Comparison of ENCODE assay signal across 10 cellular contexts in the genomic region with DNA sequence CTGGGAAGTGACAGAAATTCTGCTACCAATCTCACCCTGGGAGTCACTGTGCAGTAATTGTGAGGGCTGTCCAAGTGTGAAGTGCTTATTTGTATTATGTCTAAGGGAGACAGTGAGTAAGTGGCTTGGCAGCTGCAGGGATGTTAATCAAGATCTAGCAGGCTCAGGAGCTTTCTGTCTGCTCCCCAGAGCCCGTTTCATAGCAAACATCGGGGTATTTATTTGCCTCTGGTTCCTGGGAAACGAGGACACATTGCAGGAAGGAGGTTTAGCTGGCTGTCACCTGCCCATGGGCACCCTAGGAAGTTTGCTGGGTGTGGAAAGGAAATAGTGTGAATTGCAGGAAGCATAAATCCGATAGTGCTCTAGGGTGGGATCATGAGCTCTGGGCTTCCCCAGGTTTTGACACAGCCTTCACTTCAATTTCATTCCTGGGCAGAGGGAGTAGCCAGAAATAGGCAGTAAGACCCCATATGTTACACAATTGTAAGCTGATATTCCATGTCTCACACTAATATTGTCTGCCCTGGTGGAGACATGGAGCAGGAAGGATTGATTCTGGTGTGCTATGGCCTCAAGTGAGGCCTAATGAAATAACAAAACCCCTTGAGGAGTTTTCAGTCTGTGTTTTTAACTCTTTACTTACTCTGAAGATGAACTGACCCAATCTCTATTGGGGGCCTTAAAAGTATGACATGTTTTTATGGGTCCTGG.
A peak's percentile ranks its signal among the peaks of the same experiment; 100 is the strongest.
DNase-seq lines count a peak whose midpoint lies in the region; ATAC-seq and TF ChIP-seq lines count a peak whose summit lies in the region.
"Had no signal": no experiment of that assay in that cellular context is flagged by ENCODE, and none has a peak within 500 bp of the region (broad histone marks: within the 10 kb centered on the region; RNA-seq: fewer than 3 reads in every experiment).

No MANE protein-coding gene starts in this region.

- TF ChIP-seq CTCF in SK-N-SH (IDR thresholded peaks at IDR 0.05) (no peak), right atrium auricular region (IDR thresholded peaks at IDR 0.05) (peak in 1 of 2 donors; percentile 29), stomach (IDR thresholded peaks at IDR 0.05) (no peak)

- DNase-seq in NCI-H748 (lab: John Stamatoyannopoulos, UW; ENCODE audit: unreplicated experiment) (peak; percentile 50), NCI-H748 treated with DMSO at 0.1 percent for 48 hours (lab: John Stamatoyannopoulos, UW) (no peak), SK-N-SH (peak; percentile 56), right atrium auricular region (ENCODE audit: low spot score) (peak; percentile 67), stomach (peak; percentile 31)
- DNase-seq in activated naive CD4-positive, alpha-beta T cell treated with anti-CD3 and anti-CD28 coated beads, Interleukin-2, amount 50 U/mL, for 16 hours, result no peak
- DNase-seq in activated CD8-positive, alpha-beta memory T cell treated with anti-CD3 and anti-CD28 coated beads, Interleukin-2, amount 50 U/mL, for 48 hours, result no peak
- DNase-seq: stimulated activated CD4-positive, alpha-beta T cell treated with anti-CD3 and anti-CD28 coated beads, Interleukin-15, amount 100 ng/mL, for 24 hours had no signal

- H3K27ac ChIP-seq in SK-N-SH (ENCODE audit: low read depth in 2 of 2, low read length in 1 of 2) (peak overlapping the region in 1 of 2 experiments; percentile 58; a peak in 2 of 4 replicates), right atrium auricular region (peak overlapping the region; percentile 35 to 75), stomach (no peak overlapping the region)

- H2AFZ ChIP-seq in SK-N-SH (ENCODE audit: low read depth), result no peak overlapping the region

- H3K36me3 ChIP-seq in SK-N-SH (replicated peaks in 1 of 2; ENCODE audit: control insufficient read depth in 1 of 2, insufficient read depth in 2 of 2, low read length in 1 of 2) (no peaks in the 10 kb centered on the region), right atrium auricular region (no peaks in the 10 kb centered on the region), stomach (no peaks in the 10 kb centered on the region)
- H3K36me3 ChIP-seq: upper lobe of left lung had no signal

- TF ChIP-seq EP300 in SK-N-SH (IDR thresholded peaks at IDR 0.05; ENCODE audit: borderline replicate concordance in 1 of 2, low read depth in 1 of 2, low read length in 1 of 2) (peak in 1 of 2 experiments; percentile 9; a peak in 1 of 4 replicates), stomach (IDR thresholded peaks at IDR 0.05) (no peak)

- H3K9me2 ChIP-seq in SK-N-SH, result no peaks in the 10 kb centered on the region

- POLR2A ChIA-PET in SK-N-SH (lab: Yijun Ruan, JAX), result interaction anchor here (1.1 kb wide), 1 partner anchor 214 kb away, joined by 3 read pairs; no protein-coding TSS in a partner anchor

- H4K20me1 ChIP-seq in SK-N-SH (ENCODE audit: insufficient read depth), result no peaks in the 10 kb centered on the region

- no peak for TF ChIP-seq RAD21 in SK-N-SH (IDR thresholded peaks at IDR 0.05; ENCODE audit: low read length)

- no peak for TF ChIP-seq POLR2A in stomach (IDR thresholded peaks at IDR 0.05)

- no peaks in the 10 kb centered on the region for H3K79me2 ChIP-seq in SK-N-SH (ENCODE audit: insufficient read depth)

- H3K9ac ChIP-seq in SK-N-SH, result no peak overlapping the region

- H3F3A ChIP-seq in SK-N-SH (replicated peaks; ENCODE audit: insufficient read depth), result no peaks in the 10 kb centered on the region

- H3K9me3 ChIP-seq in SK-N-SH (no peaks in the 10 kb centered on the region), right atrium auricular region (peaks cover 0 to 6% of the 10 kb centered on the region in 2 donors), stomach (no peaks in the 10 kb centered on the region)
- H3K9me3 ChIP-seq: upper lobe of left lung had no signal

- WGBS in SK-N-SH (ENCODE audit: low lambda C conversion rate), result 32% methylated on average over 4 of the region's 4 CpGs
- 14 to 22% (median 21%) methylated on average over 4 of the region's 4 CpGs for WGBS in stomach, 5 donors

- no peak for ATAC-seq in HG03469 (IDR thresholded peaks at IDR 0.05; ENCODE audit: unreplicated experiment)

- H3K4me1 ChIP-seq in SK-N-SH (ENCODE audit: control insufficient read depth in 1 of 2, insufficient read depth in 2 of 2, low read depth in 1 of 2, low read length in 1 of 2) (peaks cover 0 to 14% of the 10 kb centered on the region in 2 experiments; a peak in 2 of 4 replicates), right atrium auricular region (peaks cover 0 to 17% of the 10 kb centered on the region in 2 donors), stomach (peaks cover 0 to 15% (median 4%) of the 10 kb centered on the region in 4 donors)

- H3K4me2 ChIP-seq in SK-N-SH, result no peak overlapping the region

- H3K27me3 ChIP-seq in SK-N-SH (ENCODE audit: insufficient read depth), result peaks cover 9% of the 10 kb centered on the region; the same call in 1 of the 2 replicates
- H3K27me3 ChIP-seq in right atrium auricular region, result no peaks in the 10 kb centered on the region
- no peaks in the 10 kb centered on the region for H3K27me3 ChIP-seq in stomach
- H3K27me3 ChIP-seq: upper lobe of left lung had no signal

- intact Hi-C loops in stomach (cut with DNase I; ENCODE audit: low total_unique reads), result no loop called here

- H3K4me3 ChIP-seq in SK-N-SH (ENCODE audit: low read depth in 2 of 2, low read length in 1 of 2) (no peak overlapping the region), right atrium auricular region (no peak overlapping the region), stomach (no peak overlapping the region)
- H3K4me3 ChIP-seq: upper lobe of left lung had no signal

- CTCF ChIA-PET in SK-N-SH (lab: Yijun Ruan, JAX), result interaction anchor here (1.0 to 3.8 kb wide), 9 partner anchors 11 to 544 kb away, joined by 3 to 15 read pairs (median 4); no protein-coding TSS in a partner anchor

TF ChIP-seq in SK-N-SH, 30 proteins besides CTCF, POLR2A, EP300 and RAD21:
- TF ChIP-seq, protein P1, sequence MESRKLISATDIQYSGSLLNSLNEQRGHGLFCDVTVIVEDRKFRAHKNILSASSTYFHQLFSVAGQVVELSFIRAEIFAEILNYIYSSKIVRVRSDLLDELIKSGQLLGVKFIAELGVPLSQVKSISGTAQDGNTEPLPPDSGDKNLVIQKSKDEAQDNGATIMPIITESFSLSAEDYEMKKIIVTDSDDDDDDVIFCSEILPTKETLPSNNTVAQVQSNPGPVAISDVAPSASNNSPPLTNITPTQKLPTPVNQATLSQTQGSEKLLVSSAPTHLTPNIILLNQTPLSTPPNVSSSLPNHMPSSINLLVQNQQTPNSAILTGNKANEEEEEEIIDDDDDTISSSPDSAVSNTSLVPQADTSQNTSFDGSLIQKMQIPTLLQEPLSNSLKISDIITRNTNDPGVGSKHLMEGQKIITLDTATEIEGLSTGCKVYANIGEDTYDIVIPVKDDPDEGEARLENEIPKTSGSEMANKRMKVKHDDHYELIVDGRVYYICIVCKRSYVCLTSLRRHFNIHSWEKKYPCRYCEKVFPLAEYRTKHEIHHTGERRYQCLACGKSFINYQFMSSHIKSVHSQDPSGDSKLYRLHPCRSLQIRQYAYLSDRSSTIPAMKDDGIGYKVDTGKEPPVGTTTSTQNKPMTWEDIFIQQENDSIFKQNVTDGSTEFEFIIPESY (IDR thresholded peaks at IDR 0.05; ENCODE audit: borderline replicate concordance, low read depth), result no peak
- TF ChIP-seq GATA2 (CRISPR knock-in tag; IDR thresholded peaks at IDR 0.05), result peak; percentile 52

Comparison
In these comparisons a context has a peak if more than half of its experiments do, and no peak if none do; other contexts are left out.
1. DNase-seq: peak in NCI-H748 (single experiment), SK-N-SH (single experiment), right atrium auricular region (single experiment) and stomach (single experiment); none in NCI-H748 treated with DMSO at 0.1 percent for 48 hours (single experiment), activated naive CD4-positive, alpha-beta T cell treated with anti-CD3 and anti-CD28 coated beads, Interleukin-2, amount 50 U/mL, for 16 hours (single experiment) and activated CD8-positive, alpha-beta memory T cell treated with anti-CD3 and anti-CD28 coated beads, Interleukin-2, amount 50 U/mL, for 48 hours (single experiment).
2. H3K27ac ChIP-seq: peak in right atrium auricular region (2 of 2); none in stomach (0 of 5).